ENCODE assay signal across 24 cellular contexts in genomic region chrX:120999413-120999812, GRCh38. TPM values are rescaled to one million over a fixed set of nuclear protein-coding genes. Genes with fewer than 3 reads are reported as not detected.
A peak's percentile ranks its signal among the peaks of the same experiment; 100 is the strongest.
DNase-seq lines count a peak whose midpoint lies in the region; ATAC-seq and TF ChIP-seq lines count a peak whose summit lies in the region.
"Had no signal": no experiment of that assay in that cellular context is flagged by ENCODE, and none has a peak within 500 bp of the region (broad histone marks: within the 10 kb centered on the region; RNA-seq: fewer than 3 reads in every experiment).

No MANE protein-coding gene starts in this region.

- H3K36me3 ChIP-seq in neural progenitor cell = no peaks in the 10 kb centered on the region
- H3K36me3 ChIP-seq: breast epithelium, SJSA1 had no signal

- H3K4me3 ChIP-seq in neural progenitor cell = no peak overlapping the region
- H3K4me3 ChIP-seq: breast epithelium, hepatocyte, SJSA1 had no signal

- DNase-seq in neural progenitor cell (ENCODE audit: low spot score) = no peak
- DNase-seq in kidney glomerular epithelial cell (lab: John Stamatoyannopoulos, UW) = no peak
- no peak for DNase-seq in epidermal melanocyte (ENCODE audit: insufficient read length, low spot score)
- DNase-seq in Ammon's horn (ENCODE audit: low spot score) = no peak
- DNase-seq in HUDEP-2 (lab: John Stamatoyannopoulos, UW; ENCODE audit: unreplicated experiment in 76 of 76) = no peak
- DNase-seq: activated CD4-positive, alpha-beta T cell treated with anti-CD3 and anti-CD28 coated beads for 1 hour; activated CD8-positive, alpha-beta memory T cell treated with anti-CD3 and anti-CD28 coated beads, Interleukin-2, amount 10 ng/mL, durations not matched to agents 7 days and 5 days; activated naive CD8-positive, alpha-beta T cell treated with anti-CD3 and anti-CD28 coated beads, Interleukin-2, amount 50 U/mL, for 24 hours; KG1; naive thymus-derived CD8-positive, alpha-beta T cell; NCI-H1092; NCI-H510A treated with DMSO at 0.1 percent for 48 hours; PC-3; T1000 had no signal

- no peaks in the 10 kb centered on the region for H3K79me2 ChIP-seq in neural progenitor cell (ENCODE audit: low read depth)
- H3K79me2 ChIP-seq: hepatocyte had no signal

- H3K4me2 ChIP-seq in neural progenitor cell = no peak overlapping the region
- H3K4me2 ChIP-seq: hepatocyte had no signal

- H3F3A ChIP-seq in neural progenitor cell (ENCODE audit: low read depth) = no peaks in the 10 kb centered on the region

- H3K9ac ChIP-seq in neural progenitor cell = no peak overlapping the region

- no peaks in the 10 kb centered on the region for H3K27me3 Mint-ChIP-seq in neural progenitor cell (ENCODE audit: insufficient read depth, low read depth)
- H3K27me3 Mint-ChIP-seq: activated CD8-positive, alpha-beta memory T cell treated with anti-CD3 and anti-CD28 coated beads, Interleukin-2, amount 10 ng/mL, durations not matched to agents 7 days and 5 days; activated naive CD8-positive, alpha-beta T cell treated with anti-CD3 and anti-CD28 coated beads, Interleukin-2, amount 50 U/mL, for 24 hours; naive thymus-derived CD8-positive, alpha-beta T cell; progenitor cell of endocrine pancreas had no signal

- H3K4me1 ChIP-seq in neural progenitor cell = no peaks in the 10 kb centered on the region
- H3K4me1 ChIP-seq: breast epithelium, SJSA1 had no signal

- no peaks in the 10 kb centered on the region for H4K20me1 ChIP-seq in neural progenitor cell (ENCODE audit: low read depth)

- ATAC-seq in GM18867 (IDR thresholded peaks at IDR 0.05; ENCODE audit: unreplicated experiment) = peak; percentile 80
- peak; percentile 56 for ATAC-seq in GM21526 (IDR thresholded peaks at IDR 0.05; ENCODE audit: low FRiP score, unreplicated experiment)
- peak; percentile 44 for ATAC-seq in HG03354 (IDR thresholded peaks at IDR 0.05; ENCODE audit: poor library complexity, severe bottlenecking, unreplicated experiment)
- ATAC-seq: activated CD8-positive, alpha-beta memory T cell treated with anti-CD3 and anti-CD28 coated beads, Interleukin-2, amount 10 ng/mL, durations not matched to agents 7 days and 5 days; activated naive CD8-positive, alpha-beta T cell treated with anti-CD3 and anti-CD28 coated beads, Interleukin-2, amount 50 U/mL, for 24 hours; naive thymus-derived CD8-positive, alpha-beta T cell; PC-3 had no signal

- no peak overlapping the region for H3K27ac ChIP-seq in neural progenitor cell
- H3K27ac ChIP-seq: breast epithelium, hepatocyte, SJSA1 had no signal

- H3K9me3 ChIP-seq in neural progenitor cell (ENCODE audit: low read depth) = no peaks in the 10 kb centered on the region
- H3K9me3 ChIP-seq: breast epithelium, SJSA1 had no signal

- no peaks in the 10 kb centered on the region for H3K27me3 ChIP-seq in neural progenitor cell
- H3K27me3 ChIP-seq: breast epithelium, hepatocyte, SJSA1 had no signal

- no peaks in the 10 kb centered on the region for H3K36me3 Mint-ChIP-seq in neural progenitor cell
- H3K36me3 Mint-ChIP-seq: activated CD8-positive, alpha-beta memory T cell treated with anti-CD3 and anti-CD28 coated beads, Interleukin-2, amount 10 ng/mL, durations not matched to agents 7 days and 5 days; naive thymus-derived CD8-positive, alpha-beta T cell had no signal

- no peak for TF ChIP-seq CTCF in neural progenitor cell (IDR thresholded peaks at IDR 0.05)

- H3K27ac Mint-ChIP-seq in neural progenitor cell = no peak overlapping the region
- H3K27ac Mint-ChIP-seq: activated CD8-positive, alpha-beta memory T cell treated with anti-CD3 and anti-CD28 coated beads, Interleukin-2, amount 10 ng/mL, durations not matched to agents 7 days and 5 days; activated naive CD8-positive, alpha-beta T cell treated with anti-CD3 and anti-CD28 coated beads, Interleukin-2, amount 50 U/mL, for 24 hours; activated T-helper 2 cell treated with anti-CD3 and anti-CD28 coated beads, Interferon-gamma antibody, Interleukin-2, Interleukin-4, amounts not matched to agents 10 μg/mL and 5 μg/mL and 100 μg/mL, durations not matched to agents 14 hours and 24 hours and 36 hours had no signal

- peak overlapping the region; percentile 59 for H2AFZ ChIP-seq in neural progenitor cell (replicated peaks)
- H2AFZ ChIP-seq: hepatocyte had no signal

- no peaks in the 10 kb centered on the region for H3K4me1 Mint-ChIP-seq in neural progenitor cell
- H3K4me1 Mint-ChIP-seq: activated CD8-positive, alpha-beta memory T cell treated with anti-CD3 and anti-CD28 coated beads, Interleukin-2, amount 10 ng/mL, durations not matched to agents 7 days and 5 days had no signal

- H3K4me3 Mint-ChIP-seq in neural progenitor cell = no peak overlapping the region
- H3K4me3 Mint-ChIP-seq: activated CD8-positive, alpha-beta memory T cell treated with anti-CD3 and anti-CD28 coated beads, Interleukin-2, amount 10 ng/mL, durations not matched to agents 7 days and 5 days; activated naive CD8-positive, alpha-beta T cell treated with anti-CD3 and anti-CD28 coated beads, Interleukin-2, amount 50 U/mL, for 24 hours; naive thymus-derived CD8-positive, alpha-beta T cell had no signal

- H3K9me3 Mint-ChIP-seq in neural progenitor cell = peaks cover 2% of the 10 kb centered on the region
- H3K9me3 Mint-ChIP-seq: activated naive CD8-positive, alpha-beta T cell treated with anti-CD3 and anti-CD28 coated beads, Interleukin-2, amount 50 U/mL, for 24 hours; activated T-helper 2 cell treated with anti-CD3 and anti-CD28 coated beads, Interferon-gamma antibody, Interleukin-2, Interleukin-4, amounts not matched to agents 10 μg/mL and 5 μg/mL and 100 μg/mL, durations not matched to agents 14 hours and 24 hours and 36 hours; naive thymus-derived CD8-positive, alpha-beta T cell had no signal

RNA-seq across cellular contexts. Expression of gene CT47A1, which starts 13.9 kb away (rescaled TPM):
- total RNA-seq in neural progenitor cell (ENCODE audit: low replicate concordance) = not detected in 2 replicates
- total RNA-seq: activated CD8-positive, alpha-beta memory T cell treated with anti-CD3 and anti-CD28 coated beads, Interleukin-2, amount 10 ng/mL, durations not matched to agents 7 days and 5 days; activated T-helper 2 cell treated with anti-CD3 and anti-CD28 coated beads, Interferon-gamma antibody, Interleukin-2, Interleukin-4, amounts not matched to agents 10 μg/mL and 5 μg/mL and 100 μg/mL, durations not matched to agents 14 hours and 24 hours and 36 hours; breast epithelium; fibroblast of villous mesenchyme; G401; hepatocyte; naive thymus-derived CD8-positive, alpha-beta T cell; PC-3; progenitor cell of endocrine pancreas; SJSA1 had no signal

RNA-seq across cellular contexts. Expression of gene CT47A2, which starts 18.7 kb away (rescaled TPM):
- not detected in 2 replicates for total RNA-seq in neural progenitor cell (ENCODE audit: low replicate concordance)
- total RNA-seq: activated CD8-positive, alpha-beta memory T cell treated with anti-CD3 and anti-CD28 coated beads, Interleukin-2, amount 10 ng/mL, durations not matched to agents 7 days and 5 days; activated T-helper 2 cell treated with anti-CD3 and anti-CD28 coated beads, Interferon-gamma antibody, Interleukin-2, Interleukin-4, amounts not matched to agents 10 μg/mL and 5 μg/mL and 100 μg/mL, durations not matched to agents 14 hours and 24 hours and 36 hours; breast epithelium; fibroblast of villous mesenchyme; G401; hepatocyte; naive thymus-derived CD8-positive, alpha-beta T cell; PC-3; progenitor cell of endocrine pancreas; SJSA1 had no signal

RNA-seq across cellular contexts. Expression of gene CT47A3, which starts 23.5 kb away (rescaled TPM):
- not detected in 2 replicates for total RNA-seq in neural progenitor cell (ENCODE audit: low replicate concordance)
- total RNA-seq: activated CD8-positive, alpha-beta memory T cell treated with anti-CD3 and anti-CD28 coated beads, Interleukin-2, amount 10 ng/mL, durations not matched to agents 7 days and 5 days; activated T-helper 2 cell treated with anti-CD3 and anti-CD28 coated beads, Interferon-gamma antibody, Interleukin-2, Interleukin-4, amounts not matched to agents 10 μg/mL and 5 μg/mL and 100 μg/mL, durations not matched to agents 14 hours and 24 hours and 36 hours; breast epithelium; fibroblast of villous mesenchyme; G401; hepatocyte; naive thymus-derived CD8-positive, alpha-beta T cell; PC-3; progenitor cell of endocrine pancreas; SJSA1 had no signal

RNA-seq across cellular contexts. Expression of gene CT47A4, which starts 28.4 kb away (rescaled TPM):
- not detected in 2 replicates for total RNA-seq in neural progenitor cell (ENCODE audit: low replicate concordance)
- total RNA-seq: activated CD8-positive, alpha-beta memory T cell treated with anti-CD3 and anti-CD28 coated beads, Interleukin-2, amount 10 ng/mL, durations not matched to agents 7 days and 5 days; activated T-helper 2 cell treated with anti-CD3 and anti-CD28 coated beads, Interferon-gamma antibody, Interleukin-2, Interleukin-4, amounts not matched to agents 10 μg/mL and 5 μg/mL and 100 μg/mL, durations not matched to agents 14 hours and 24 hours and 36 hours; breast epithelium; fibroblast of villous mesenchyme; G401; hepatocyte; naive thymus-derived CD8-positive, alpha-beta T cell; PC-3; progenitor cell of endocrine pancreas; SJSA1 had no signal

RNA-seq across cellular contexts. Expression of gene CT47A5, which starts 33.3 kb away (rescaled TPM):
- not detected in 2 replicates for total RNA-seq in neural progenitor cell (ENCODE audit: low replicate concordance)
- total RNA-seq: activated CD8-positive, alpha-beta memory T cell treated with anti-CD3 and anti-CD28 coated beads, Interleukin-2, amount 10 ng/mL, durations not matched to agents 7 days and 5 days; activated T-helper 2 cell treated with anti-CD3 and anti-CD28 coated beads, Interferon-gamma antibody, Interleukin-2, Interleukin-4, amounts not matched to agents 10 μg/mL and 5 μg/mL and 100 μg/mL, durations not matched to agents 14 hours and 24 hours and 36 hours; breast epithelium; fibroblast of villous mesenchyme; G401; hepatocyte; naive thymus-derived CD8-positive, alpha-beta T cell; PC-3; progenitor cell of endocrine pancreas; SJSA1 had no signal
